In the genomic region with DNA sequence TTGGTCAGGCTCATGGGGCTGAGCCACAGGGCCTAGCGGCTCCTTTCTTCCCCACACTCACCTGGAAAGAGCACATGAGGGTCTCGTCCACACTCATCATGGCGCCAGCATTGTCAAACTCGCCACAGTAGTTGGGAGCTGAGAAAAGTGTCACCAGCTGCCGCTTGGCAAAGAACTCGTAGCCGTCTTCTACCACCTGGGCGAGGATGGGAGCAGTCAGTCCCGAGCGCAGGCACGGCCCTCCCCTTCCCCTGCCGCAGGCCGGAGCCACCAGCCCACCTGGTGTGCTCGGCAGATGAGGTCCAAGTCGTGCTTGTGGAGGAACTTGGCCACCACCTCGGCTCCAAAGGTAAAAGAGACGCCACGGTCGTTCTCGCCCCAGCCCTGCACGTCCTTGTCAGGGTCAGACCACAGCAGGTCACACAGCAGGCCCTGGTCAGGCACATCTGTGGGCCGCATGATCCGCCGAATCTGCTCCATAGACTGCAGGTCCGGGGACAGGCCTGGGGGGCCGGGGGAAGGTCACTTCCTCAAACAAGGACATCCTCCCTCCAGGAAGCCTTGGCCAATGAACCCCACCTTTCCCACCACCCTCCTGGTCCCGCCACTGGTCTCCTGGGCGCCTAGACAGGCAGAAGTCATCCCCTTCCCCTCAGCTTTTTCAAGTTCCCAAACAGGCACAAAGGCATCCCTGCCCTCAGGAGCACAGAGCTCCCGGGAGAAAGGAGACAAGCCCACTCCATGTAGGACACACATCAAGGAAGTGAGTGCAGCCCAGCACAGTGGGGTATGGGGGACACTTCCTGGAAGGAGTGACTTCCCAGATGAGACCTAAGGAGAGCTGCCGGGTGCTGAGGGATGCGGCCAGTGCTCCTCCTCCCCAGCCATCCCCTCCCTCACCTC, we compare ENCODE assay signal across 10 cellular contexts. TPM values are rescaled to one million over a fixed set of nuclear protein-coding genes. Genes with fewer than 3 reads are reported as not detected.
DNase-seq lines count a peak whose midpoint lies in the region; ATAC-seq, FAIRE-seq and TF ChIP-seq lines count a peak whose summit lies in the region.
"Had no signal": no experiment of that assay in that cellular context is flagged by ENCODE, and none has a peak within 500 bp of the region (broad histone marks: within the 10 kb centered on the region; RNA-seq: fewer than 3 reads in every experiment).

No MANE protein-coding gene starts in this region.

- H3K27ac ChIP-seq in K562 (ENCODE audit: extremely low read depth, low read depth, low read length) (peak overlapping the region; percentile 36; the same call in 1 of the 3 replicates), neural progenitor cell (no peak overlapping the region)
- H3K27ac ChIP-seq: thoracic aorta had no signal

- H3K27me3 ChIP-seq in Caco-2 (replicated peaks; ENCODE audit: control insufficient read depth, insufficient read depth, low read length) (no peaks in the 10 kb centered on the region), Loucy (ENCODE audit: insufficient read depth, low read length, poor library complexity, severe bottlenecking) (no peaks in the 10 kb centered on the region), K562 (ENCODE audit: control insufficient read depth in 2 of 2, insufficient read depth in 2 of 2, low read length in 2 of 2) (no peaks in the 10 kb centered on the region), neural progenitor cell (no peaks in the 10 kb centered on the region)
- H3K27me3 ChIP-seq: gastrocnemius medialis had no signal

- H3K36me3 Mint-ChIP-seq in Caco-2 (ENCODE audit: insufficient read depth, unreplicated experiment) (peaks cover 67% of the 10 kb centered on the region), neural progenitor cell (peaks cover 10% of the 10 kb centered on the region)

- H3K9ac ChIP-seq in Loucy (ENCODE audit: low read depth, low read length, poor library complexity, severe bottlenecking): peak overlapping the region; percentile 96
- H3K9ac ChIP-seq in K562 (ENCODE audit: insufficient read depth in 1 of 2, low read depth in 2 of 2, low read length in 2 of 2): peak overlapping the region in 1 of 2 experiments; percentile 15; a peak in 2 of 4 replicates
- no peak overlapping the region for H3K9ac ChIP-seq in neural progenitor cell

- peaks cover 8% of the 10 kb centered on the region for H3K4me1 Mint-ChIP-seq in Caco-2 (ENCODE audit: low read depth, unreplicated experiment)
- H3K4me1 Mint-ChIP-seq in neural progenitor cell: peaks cover 25% of the 10 kb centered on the region

- H3K9me3 Mint-ChIP-seq in Caco-2 (ENCODE audit: unreplicated experiment) (no peaks in the 10 kb centered on the region), neural progenitor cell (no peaks in the 10 kb centered on the region)

- ATAC-seq in K562 (no peak), left cardiac atrium (no peak)
- ATAC-seq: gastrocnemius medialis had no signal

- TF ChIP-seq POLR2A in K562 (conservative IDR thresholded peaks at IDR 0.05): peak; percentile 38; the same call in 1 of the 2 replicates

- H4K20me1 ChIP-seq in Loucy (ENCODE audit: insufficient read depth, low read length, poor library complexity, severe bottlenecking) (peaks cover 54% of the 10 kb centered on the region), K562 (replicated peaks; ENCODE audit: control insufficient read depth, insufficient read depth, low read length) (0 out of 2 replicates have a peak, but pooled peaks cover 4% of the 10 kb centered on the region), neural progenitor cell (ENCODE audit: low read depth) (peaks cover 8% of the 10 kb centered on the region)

- no peak for FAIRE-seq in K562 (lab: Jason Lieb, UNC)

- peaks cover 14% of the 10 kb centered on the region for H3K4me1 ChIP-seq in Caco-2
- peaks cover 62% of the 10 kb centered on the region for H3K4me1 ChIP-seq in Loucy (ENCODE audit: insufficient read depth, low read length, poor library complexity, severe bottlenecking)
- peaks cover 26 to 79% of the 10 kb centered on the region in 2 experiments for H3K4me1 ChIP-seq in K562 (replicated peaks in 1 of 2; ENCODE audit: control insufficient read depth in 2 of 2, insufficient read depth in 2 of 2, low read length in 2 of 2)
- peaks cover 13% of the 10 kb centered on the region for H3K4me1 ChIP-seq in neural progenitor cell

- intact Hi-C loops in Caco-2 (cut with micrococcal nuclease; ENCODE audit: unreplicated experiment): no loop called here
- intact Hi-C loops in K562 (cut with micrococcal nuclease): no loop called here
- intact Hi-C loops in left cardiac atrium (cut with DNase I): loop anchor here in 1 of 2 donors (10.0 kb wide), 1 partner anchor 106 kb away; a partner anchor contains a TSS

- no peak overlapping the region for H3K27ac Mint-ChIP-seq in Caco-2 (ENCODE audit: unreplicated experiment)
- H3K27ac Mint-ChIP-seq in neural progenitor cell: no peak overlapping the region

- in situ Hi-C loops in K562 (cut with MboI): no loop called here

- TF ChIP-seq CTCF in Caco-2 (IDR thresholded peaks at IDR 0.05; ENCODE audit: insufficient read depth in 1 of 2, low read depth in 1 of 2, low read length in 1 of 2, severe bottlenecking in 1 of 2, unreplicated experiment in 1 of 2) (no peak), Loucy (conservative IDR thresholded peaks at IDR 0.05; ENCODE audit: low read length) (no peak), K562 (IDR thresholded peaks at IDR 0.05 in 2 of 3, conservative IDR thresholded peaks at IDR 0.05 in 1 of 3; ENCODE audit: insufficient read depth in 2 of 3, low read depth in 1 of 3, low read length in 3 of 3) (no peak), neural progenitor cell (IDR thresholded peaks at IDR 0.05) (no peak), GM20000 (IDR thresholded peaks at IDR 0.05; ENCODE audit: extremely low read depth, missing control alignments) (no peak)

- H3K4me2 ChIP-seq in Loucy (ENCODE audit: low read depth, low read length, poor library complexity, severe bottlenecking) (peak overlapping the region; percentile 99), K562 (ENCODE audit: insufficient read depth, low read length) (no peak overlapping the region), neural progenitor cell (no peak overlapping the region)

- H2AFZ ChIP-seq in Loucy (ENCODE audit: low read length) (no peak overlapping the region), K562 (ENCODE audit: low read depth, low read length) (no peak overlapping the region), neural progenitor cell (replicated peaks) (no peak overlapping the region)

- TF ChIP-seq RAD21 in K562 (CRISPR knock-in tag; conservative IDR thresholded peaks at IDR 0.05 in 1 of 2, IDR thresholded peaks at IDR 0.05 in 1 of 2): no peak

- CTCF ChIA-PET in Caco-2 (lab: Charles Lee) (no interaction called here), K562 (lab: Yijun Ruan, JAX; ENCODE audit: low intra/inter-chr PET ratio) (interaction anchor here (0.6 kb wide), 1 partner anchor 8 kb away, joined by 3 read pairs; no protein-coding TSS in a partner anchor)

- peak overlapping the region; percentile 11 for H3K4me3 Mint-ChIP-seq in Caco-2 (ENCODE audit: unreplicated experiment)
- peak overlapping the region; percentile 27 for H3K4me3 Mint-ChIP-seq in neural progenitor cell

- TF ChIP-seq EP300 in K562 (IDR thresholded peaks at IDR 0.05; ENCODE audit: low read length): no peak

- H3K79me2 ChIP-seq in Loucy (ENCODE audit: insufficient read depth, low read length): peaks cover 86% of the 10 kb centered on the region
- H3K79me2 ChIP-seq in K562 (ENCODE audit: control insufficient read depth, insufficient read depth, low read length): peaks cover 23% of the 10 kb centered on the region
- peaks cover 16% of the 10 kb centered on the region for H3K79me2 ChIP-seq in neural progenitor cell (ENCODE audit: low read depth)

- POLR2A ChIA-PET in Caco-2 (lab: Charles Lee) (interaction anchor here (0.6 kb wide), 1 partner anchor 25 kb away, joined by 4 read pairs; no protein-coding TSS in a partner anchor), K562 (lab: Yijun Ruan, JAX) (interaction anchor here (0.6 to 1.2 kb wide), 8 partner anchors 29 to 1898 kb away, joined by 3 to 5 read pairs (median 4); no protein-coding TSS in a partner anchor)

- H3F3A ChIP-seq in Loucy (ENCODE audit: low read depth) (peaks cover 6% of the 10 kb centered on the region; the same call in 1 of the 2 replicates), neural progenitor cell (ENCODE audit: low read depth) (peaks cover 9% of the 10 kb centered on the region)

- no peaks in the 10 kb centered on the region for H3K9me2 ChIP-seq in Loucy (replicated peaks; ENCODE audit: low read depth, low read length)

- WGBS in K562 (ENCODE audit: insufficient coverage, low coverage, missing lambda C conversion rate): 86% methylated on average over 18 of the region's 31 CpGs

- H3K4me3 ChIP-seq in Caco-2 (ENCODE audit: low read depth, low read length): no peak overlapping the region
- H3K4me3 ChIP-seq in Loucy (ENCODE audit: low read length, poor library complexity, severe bottlenecking): peak overlapping the region; percentile 38
- no peak overlapping the region for H3K4me3 ChIP-seq in K562
- H3K4me3 ChIP-seq in neural progenitor cell: no peak overlapping the region
- H3K4me3 ChIP-seq: gastrocnemius medialis, thoracic aorta had no signal

- BruUV-seq in Caco-2 (replicated peaks; lab: Mats Ljungman, UMichigan) (no TSS peak), K562 (replicated peaks; lab: Mats Ljungman, UMichigan) (no TSS peak)

- H3K27me3 Mint-ChIP-seq in Caco-2 (ENCODE audit: insufficient read depth, unreplicated experiment) (no peaks in the 10 kb centered on the region), neural progenitor cell (ENCODE audit: insufficient read depth, low read depth) (peaks cover 4% of the 10 kb centered on the region)

- DNase-seq in Caco-2 (no peak), K562 (ENCODE audit: extremely low read depth in 1 of 4, low spot score in 3 of 4) (peak in 1 of 4 experiments; percentile 11), neural progenitor cell (ENCODE audit: low spot score) (no peak), left cardiac atrium (no peak), GM03348 (ENCODE audit: low spot score) (no peak), GM20000 (ENCODE audit: low spot score) (no peak)
- DNase-seq: gastrocnemius medialis, NCI-H2107 had no signal

- H3K36me3 ChIP-seq in Caco-2 (ENCODE audit: control insufficient read depth, insufficient read depth, low read length) (peaks cover 18% of the 10 kb centered on the region), Loucy (ENCODE audit: insufficient read depth, low read length) (peaks cover 22% of the 10 kb centered on the region; the same call in 1 of the 2 replicates), K562 (ENCODE audit: control insufficient read depth, insufficient read depth, low read length) (peaks cover 61% of the 10 kb centered on the region), neural progenitor cell (no peaks in the 10 kb centered on the region)

- no peaks in the 10 kb centered on the region for H3K9me3 ChIP-seq in Caco-2
- H3K9me3 ChIP-seq in Loucy (ENCODE audit: insufficient read depth, low read depth, low read length): no peaks in the 10 kb centered on the region
- H3K9me3 ChIP-seq in K562 (replicated peaks; ENCODE audit: control insufficient read depth, insufficient read depth, low read depth, low read length): no peaks in the 10 kb centered on the region
- H3K9me3 ChIP-seq in neural progenitor cell (ENCODE audit: low read depth): no peaks in the 10 kb centered on the region
- H3K9me3 ChIP-seq: gastrocnemius medialis, thoracic aorta had no signal

- no peaks in the 10 kb centered on the region for H3K9me1 ChIP-seq in K562 (ENCODE audit: control insufficient read depth, insufficient read depth, low read length)

RNA-seq across cellular contexts. Expression of a gene that starts 2.7 kb away (rescaled TPM):
- 384 and 389 TPM in 2 replicates for total RNA-seq in Caco-2 (2022)
- total RNA-seq in K562 (2011; cell fraction: chromatin; rRNA removed; ENCODE audit: low replicate concordance): 37.0 and 127 TPM in 2 replicates
- total RNA-seq in K562 (2011; cell fraction: nucleolus; rRNA removed): 133 and 148 TPM in 2 replicates
- total RNA-seq in K562 (2011; cell fraction: nucleoplasm; rRNA removed): 56.8 and 75.5 TPM in 2 replicates
- 228 and 302 TPM in 2 replicates for total RNA-seq in K562 (2014; rRNA removed)
- 104 and 122 TPM in 2 replicates for total RNA-seq in K562 (2014; rRNA removed; fragmentation: Illumina TruSeq; extraction: Trizol)
- total RNA-seq in K562 (2015; rRNA removed; fragmentation: Illumina TruSeq; extraction: Trizol): 188 and 200 TPM in 2 replicates
- total RNA-seq in K562 (2021): 235 and 242 TPM in 2 replicates
- 167 and 176 TPM in 2 replicates for polyA plus RNA-seq in K562 (2011; rRNA removed)
- 324 and 501 TPM in 2 replicates for polyA plus RNA-seq in K562 (2011; cell fraction: cytosol; rRNA removed)
- polyA plus RNA-seq in K562 (2011; cell fraction: nucleus; rRNA removed): 128 and 201 TPM in 2 replicates
- 225 and 287 TPM in 2 replicates for polyA plus RNA-seq in K562 (2012)
- polyA plus RNA-seq in K562 (2014; fragmentation: Illumina TruSeq; extraction: Trizol): 205 and 253 TPM in 2 replicates
- 10 to 100 TPM; 18.2 to 51.4 TPM for polyA plus RNA-seq in K562 (2014; fragmentation: Nextera tagmentation; extraction: Ambion mirVana)
- 191 and 208 TPM in 2 replicates for polyA plus RNA-seq in K562 (2014; rRNA removed)
- polyA minus RNA-seq in K562 (2011; rRNA and poly(A)+ RNA removed): 80.8 and 116 TPM in 2 replicates
- polyA minus RNA-seq in K562 (2011; cell fraction: cytosol; rRNA and poly(A)+ RNA removed): 120 and 127 TPM in 2 replicates
- 44.8 and 70.1 TPM in 2 replicates for polyA minus RNA-seq in K562 (2011; cell fraction: nucleus; rRNA and poly(A)+ RNA removed)
- total RNA-seq in neural progenitor cell (ENCODE audit: low replicate concordance): 102 and 189 TPM in 2 replicates
- 10 to 100 TPM; 86.7 to 94.1 TPM for total RNA-seq in left cardiac atrium

RNA-seq across cellular contexts. Expression of a gene that starts 5.0 kb away (rescaled TPM):
- total RNA-seq in Caco-2 (2022) (0.26 TPM in 1 of 2 replicates, not detected in the other), K562 (2014; rRNA removed) (0.68 and 1.1 TPM in 2 replicates), K562 (2014; rRNA removed; fragmentation: Illumina TruSeq; extraction: Trizol) (0.22 and 0.26 TPM in 2 replicates), K562 (2015; rRNA removed; fragmentation: Illumina TruSeq; extraction: Trizol) (0.90 and 1.1 TPM in 2 replicates), K562 (2021) (1.2 and 1.5 TPM in 2 replicates), neural progenitor cell (ENCODE audit: low replicate concordance) (0.15 and 1.1 TPM in 2 replicates), left cardiac atrium (1 to 10 TPM; 2.4 to 2.8 TPM)
- 0.39 and 3.0 TPM in 2 replicates for total RNA-seq in K562 (2011; cell fraction: chromatin; rRNA removed; ENCODE audit: low replicate concordance)
- 1.8 and 3.3 TPM in 2 replicates for total RNA-seq in K562 (2011; cell fraction: nucleolus; rRNA removed)
- 0.81 and 1.9 TPM in 2 replicates for total RNA-seq in K562 (2011; cell fraction: nucleoplasm; rRNA removed)
- polyA plus RNA-seq in K562 (2011; rRNA removed) (0.95 and 1.1 TPM in 2 replicates), K562 (2014; fragmentation: Illumina TruSeq; extraction: Trizol) (0.16 and 0.71 TPM in 2 replicates), K562 (2014; fragmentation: Nextera tagmentation; extraction: Ambion mirVana) (not detected), K562 (2014; rRNA removed) (0.93 and 1.7 TPM in 2 replicates)
- polyA plus RNA-seq in K562 (2011; cell fraction: cytosol; rRNA removed): 1.1 and 2.0 TPM in 2 replicates
- 8.2 and 12.2 TPM in 2 replicates for polyA plus RNA-seq in K562 (2011; cell fraction: nucleus; rRNA removed)
- 1.2 and 2.3 TPM in 2 replicates for polyA plus RNA-seq in K562 (2012)
- polyA minus RNA-seq in K562 (2011; rRNA and poly(A)+ RNA removed): 0.27 and 0.53 TPM in 2 replicates
- not detected in 2 replicates for polyA minus RNA-seq in K562 (2011; cell fraction: cytosol; rRNA and poly(A)+ RNA removed)
- polyA minus RNA-seq in K562 (2011; cell fraction: nucleus; rRNA and poly(A)+ RNA removed): 1.8 and 2.3 TPM in 2 replicates

RNA-seq across cellular contexts. Expression of a gene that starts 7.1 kb away (rescaled TPM):
- 55.1 and 63.5 TPM in 2 replicates for total RNA-seq in Caco-2 (2022)
- total RNA-seq in K562 (2011; cell fraction: chromatin; rRNA removed; ENCODE audit: low replicate concordance): 59.7 and 169 TPM in 2 replicates
- total RNA-seq in K562 (2011; cell fraction: nucleolus; rRNA removed): 116 and 126 TPM in 2 replicates
- 63.0 and 77.4 TPM in 2 replicates for total RNA-seq in K562 (2011; cell fraction: nucleoplasm; rRNA removed)
- 17.1 and 25.1 TPM in 2 replicates for total RNA-seq in K562 (2014; rRNA removed)
- total RNA-seq in K562 (2014; rRNA removed; fragmentation: Illumina TruSeq; extraction: Trizol): 5.7 and 6.7 TPM in 2 replicates
- 15.3 and 16.1 TPM in 2 replicates for total RNA-seq in K562 (2015; rRNA removed; fragmentation: Illumina TruSeq; extraction: Trizol)
- 33.3 and 41.2 TPM in 2 replicates for total RNA-seq in K562 (2021)
- 16.0 and 30.7 TPM in 2 replicates for polyA plus RNA-seq in K562 (2011; rRNA removed)
- 23.8 and 34.6 TPM in 2 replicates for polyA plus RNA-seq in K562 (2011; cell fraction: cytosol; rRNA removed)
- 98.1 and 127 TPM in 2 replicates for polyA plus RNA-seq in K562 (2011; cell fraction: nucleus; rRNA removed)
- polyA plus RNA-seq in K562 (2012): 33.0 and 38.6 TPM in 2 replicates
- polyA plus RNA-seq in K562 (2014; fragmentation: Illumina TruSeq; extraction: Trizol): 27.3 and 29.2 TPM in 2 replicates
- 1 to 10 TPM; 1.4 to 1.5 TPM for polyA plus RNA-seq in K562 (2014; fragmentation: Nextera tagmentation; extraction: Ambion mirVana)
- 35.9 and 39.7 TPM in 2 replicates for polyA plus RNA-seq in K562 (2014; rRNA removed)
- polyA minus RNA-seq in K562 (2011; rRNA and poly(A)+ RNA removed): 5.2 and 7.3 TPM in 2 replicates
- 15.1 and 20.2 TPM in 2 replicates for polyA minus RNA-seq in K562 (2011; cell fraction: cytosol; rRNA and poly(A)+ RNA removed)
- polyA minus RNA-seq in K562 (2011; cell fraction: nucleus; rRNA and poly(A)+ RNA removed): 22.5 and 24.4 TPM in 2 replicates
- 10.4 and 37.5 TPM in 2 replicates for total RNA-seq in neural progenitor cell (ENCODE audit: low replicate concordance)
- total RNA-seq in left cardiac atrium: 1 to 10 TPM; 6.2 to 9.0 TPM

RNA-seq across cellular contexts. Expression of a gene that starts 16.6 kb away (rescaled TPM):
- total RNA-seq in Caco-2 (2022) (0.09 and 0.28 TPM in 2 replicates), K562 (2014; rRNA removed) (0.12 and 0.18 TPM in 2 replicates), K562 (2014; rRNA removed; fragmentation: Illumina TruSeq; extraction: Trizol) (not detected in 2 replicates), K562 (2015; rRNA removed; fragmentation: Illumina TruSeq; extraction: Trizol) (0.04 TPM in 1 of 2 replicates, not detected in the other), K562 (2021) (0.07 and 0.13 TPM in 2 replicates), neural progenitor cell (ENCODE audit: low replicate concordance) (0.22 and 0.52 TPM in 2 replicates), left cardiac atrium (10 to 100 TPM in 1 of 2 donors, 1 to 10 TPM in 1; 6.6 to 11.9 TPM)
- total RNA-seq in K562 (2011; cell fraction: chromatin; rRNA removed; ENCODE audit: low replicate concordance): 0.49 TPM in 1 of 2 replicates, not detected in the other
- 0.13 and 0.17 TPM in 2 replicates for total RNA-seq in K562 (2011; cell fraction: nucleolus; rRNA removed)
- 0.15 TPM in 2 replicates for total RNA-seq in K562 (2011; cell fraction: nucleoplasm; rRNA removed)
- polyA plus RNA-seq in K562 (2011; rRNA removed) (0.04 and 0.06 TPM in 2 replicates), K562 (2014; fragmentation: Illumina TruSeq; extraction: Trizol) (0.06 and 0.07 TPM in 2 replicates), K562 (2014; fragmentation: Nextera tagmentation; extraction: Ambion mirVana) (under 1 TPM in 1 of 2 experiments, not detected in 1; 0.01 TPM), K562 (2014; rRNA removed) (0.03 and 0.07 TPM in 2 replicates)
- polyA plus RNA-seq in K562 (2011; cell fraction: cytosol; rRNA removed): 0.03 and 0.15 TPM in 2 replicates
- 0.11 and 0.37 TPM in 2 replicates for polyA plus RNA-seq in K562 (2011; cell fraction: nucleus; rRNA removed)
- polyA plus RNA-seq in K562 (2012): 0.17 and 0.24 TPM in 2 replicates
- 0.04 TPM in 1 of 2 replicates, not detected in the other for polyA minus RNA-seq in K562 (2011; rRNA and poly(A)+ RNA removed)
- polyA minus RNA-seq in K562 (2011; cell fraction: cytosol; rRNA and poly(A)+ RNA removed): not detected in 2 replicates
- not detected in 2 replicates for polyA minus RNA-seq in K562 (2011; cell fraction: nucleus; rRNA and poly(A)+ RNA removed)

RNA-seq across cellular contexts. Expression of a gene that starts 25.5 kb away (rescaled TPM):
- total RNA-seq in Caco-2 (2022) (4.5 and 5.8 TPM in 2 replicates), K562 (2014; rRNA removed) (2.4 and 3.2 TPM in 2 replicates), K562 (2014; rRNA removed; fragmentation: Illumina TruSeq; extraction: Trizol) (1.1 and 1.2 TPM in 2 replicates), K562 (2015; rRNA removed; fragmentation: Illumina TruSeq; extraction: Trizol) (1.9 and 2.0 TPM in 2 replicates), K562 (2021) (3.6 and 4.3 TPM in 2 replicates), neural progenitor cell (ENCODE audit: low replicate concordance) (2.0 and 3.7 TPM in 2 replicates), left cardiac atrium (1 to 10 TPM; 1.1 to 4.6 TPM)
- total RNA-seq in K562 (2011; cell fraction: chromatin; rRNA removed; ENCODE audit: low replicate concordance): 4.3 and 8.4 TPM in 2 replicates
- 3.4 and 5.3 TPM in 2 replicates for total RNA-seq in K562 (2011; cell fraction: nucleolus; rRNA removed)
- total RNA-seq in K562 (2011; cell fraction: nucleoplasm; rRNA removed): 3.7 and 8.0 TPM in 2 replicates
- polyA plus RNA-seq in K562 (2011; rRNA removed) (3.0 and 4.1 TPM in 2 replicates), K562 (2014; fragmentation: Illumina TruSeq; extraction: Trizol) (3.1 and 3.6 TPM in 2 replicates), K562 (2014; fragmentation: Nextera tagmentation; extraction: Ambion mirVana) (under 1 TPM; 0.49 to 0.80 TPM), K562 (2014; rRNA removed) (3.8 and 5.8 TPM in 2 replicates)
- 5.7 and 8.8 TPM in 2 replicates for polyA plus RNA-seq in K562 (2011; cell fraction: cytosol; rRNA removed)
- polyA plus RNA-seq in K562 (2011; cell fraction: nucleus; rRNA removed): 9.3 and 20.8 TPM in 2 replicates
- polyA plus RNA-seq in K562 (2012): 2.9 and 5.3 TPM in 2 replicates
- 0.78 and 2.1 TPM in 2 replicates for polyA minus RNA-seq in K562 (2011; rRNA and poly(A)+ RNA removed)
- polyA minus RNA-seq in K562 (2011; cell fraction: cytosol; rRNA and poly(A)+ RNA removed): 2.4 and 4.2 TPM in 2 replicates
- 1.7 and 1.8 TPM in 2 replicates for polyA minus RNA-seq in K562 (2011; cell fraction: nucleus; rRNA and poly(A)+ RNA removed)
